10 cellular contexts compared by ENCODE assay signal in genomic region chr5:61534481-61535267, GRCh38.
A peak's percentile ranks its signal among the peaks of the same experiment; 100 is the strongest.
DNase-seq lines count a peak whose midpoint lies in the region; ATAC-seq and TF ChIP-seq lines count a peak whose summit lies in the region.
"Had no signal": no experiment of that assay in that cellular context is flagged by ENCODE, and none has a peak within 500 bp of the region (broad histone marks: within the 10 kb centered on the region; RNA-seq: fewer than 3 reads in every experiment).

No MANE protein-coding gene starts in this region.

- TF ChIP-seq POLR2A in gastrocnemius medialis (IDR thresholded peaks at IDR 0.05) = no peak

- no peak for TF ChIP-seq CTCF in gastrocnemius medialis (IDR thresholded peaks at IDR 0.05 in 4 of 5, conservative IDR thresholded peaks at IDR 0.05 in 1 of 5)

- in situ Hi-C loops in gastrocnemius medialis (cut with MboI; ENCODE audit: low sequenced_read_pairs in 4 of 4) = no loop called here

- H3K36me3 Mint-ChIP-seq in immature natural killer cell = peaks cover 19 to 47% (median 33%) of the 10 kb centered on the region in 3 donors

- H3K36me3 ChIP-seq in gastrocnemius medialis = peaks cover 0 to 33% of the 10 kb centered on the region in 2 donors

- intact Hi-C loops in gastrocnemius medialis (cut with DNase I; ENCODE audit: low total_unique reads) = loop anchor here (10.0 kb wide), 1 partner anchor 90 kb away; no protein-coding TSS in a partner anchor
- intact Hi-C loops in cardiac septum (cut with DNase I) = no loop called here

- no peaks in the 10 kb centered on the region for H3K27me3 Mint-ChIP-seq in immature natural killer cell (ENCODE audit: low read depth in 3 of 3)

- peaks cover 21 to 28% of the 10 kb centered on the region in 2 donors for H3K4me1 Mint-ChIP-seq in immature natural killer cell

- H3K9me3 ChIP-seq in gastrocnemius medialis = no peaks in the 10 kb centered on the region
- H3K9me3 ChIP-seq: SJSA1 had no signal

- no peaks in the 10 kb centered on the region for H3K4me1 ChIP-seq in gastrocnemius medialis
- H3K4me1 ChIP-seq: SJSA1 had no signal

- H3K27ac ChIP-seq in gastrocnemius medialis = no peak overlapping the region
- H3K27ac ChIP-seq: SJSA1 had no signal

- peak overlapping the region in 3 of 5 donors; percentile 3 to 21 (median 11) for H3K4me3 Mint-ChIP-seq in immature natural killer cell

- ATAC-seq in GM18861 (IDR thresholded peaks at IDR 0.05; ENCODE audit: unreplicated experiment) (peak; percentile 92), GM21515 (IDR thresholded peaks at IDR 0.05; ENCODE audit: unreplicated experiment) (peak; percentile 89), HG03280 (IDR thresholded peaks at IDR 0.05; ENCODE audit: unreplicated experiment) (peak; percentile 77), gastrocnemius medialis (no peak)

- H3K9me3 Mint-ChIP-seq in immature natural killer cell = no peaks in the 10 kb centered on the region

- H3K4me3 ChIP-seq in gastrocnemius medialis = no peak overlapping the region
- H3K4me3 ChIP-seq: SJSA1 had no signal

- peak in 2 of 3 donors; percentile 15 to 17 for DNase-seq in immature natural killer cell
- DNase-seq in medulla oblongata (ENCODE audit: extremely low spot score) = no peak
- DNase-seq in NCI-H2196 (lab: John Stamatoyannopoulos, UW; ENCODE audit: unreplicated experiment) = no peak
- no peak for DNase-seq in gastrocnemius medialis
- no peak for DNase-seq in cardiac septum (ENCODE audit: low spot score)
- DNase-seq: stimulated activated CD4-positive, alpha-beta T cell treated with anti-CD3 and anti-CD28 coated beads, Interleukin-2, amount 100 ng/mL, for 48 hours had no signal

- H3K27me3 ChIP-seq in gastrocnemius medialis = no peaks in the 10 kb centered on the region
- H3K27me3 ChIP-seq: SJSA1 had no signal

- peak overlapping the region in 4 of 6 donors; percentile 3 to 80 (median 10) for H3K27ac Mint-ChIP-seq in immature natural killer cell

Comparison
In these comparisons a context has a peak if more than half of its experiments do, and no peak if none do; other contexts are left out.
1. ATAC-seq: peak in GM18861 (single experiment), GM21515 (single experiment) and HG03280 (single experiment); none in gastrocnemius medialis (0 of 2).
2. DNase-seq: peak in immature natural killer cell (2 of 3); none in medulla oblongata (single experiment), NCI-H2196 (single experiment), gastrocnemius medialis (0 of 2) and cardiac septum (single experiment).